Comparison of ENCODE assay signal across 1 cellular context in the genomic region with DNA sequence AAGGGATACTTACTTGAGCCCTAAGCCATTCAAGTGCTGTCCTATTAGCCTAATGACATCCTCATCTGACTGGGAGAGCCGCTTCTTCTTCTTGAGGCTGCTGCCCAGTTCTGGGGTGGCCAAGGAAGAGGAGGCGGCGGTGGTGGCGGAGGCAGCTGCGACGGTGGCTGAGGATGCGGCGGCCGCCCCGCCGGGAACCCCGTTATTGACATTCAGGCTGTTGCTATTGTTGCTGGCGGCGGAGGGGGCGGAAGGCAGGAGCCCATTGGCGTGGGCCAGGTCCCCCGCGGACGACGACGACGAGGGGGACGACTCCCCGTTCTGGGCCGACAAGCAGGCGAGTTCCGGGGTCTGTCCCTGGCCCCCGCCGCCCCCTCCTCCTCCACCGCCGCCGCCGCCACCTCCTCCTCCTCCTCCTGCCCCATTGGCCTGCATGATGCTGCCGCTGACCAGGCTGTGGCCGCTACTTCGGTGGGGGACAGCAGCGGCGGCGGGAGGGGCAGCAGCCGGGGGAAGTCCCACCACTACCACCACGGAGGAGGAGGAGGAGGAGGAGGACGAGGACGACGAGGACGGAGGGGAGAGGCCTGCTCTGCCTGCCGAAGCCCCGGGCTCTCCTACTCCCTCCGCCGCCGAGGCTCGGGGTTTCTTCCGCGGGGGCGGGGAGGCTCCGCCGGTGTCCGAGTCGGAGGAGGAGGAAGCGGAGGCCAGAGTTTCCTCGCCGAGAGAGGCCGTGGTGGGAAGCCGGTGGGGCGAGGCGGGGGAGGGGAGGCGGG.
TF ChIP-seq lines count a peak whose summit lies in the region.

No MANE protein-coding gene starts in this region.

TF ChIP-seq in K562, 482 proteins besides CTCF, POLR2A, EP300 and RAD21 (continued from another document and continues in another):
- TF ChIP-seq, protein P1, sequence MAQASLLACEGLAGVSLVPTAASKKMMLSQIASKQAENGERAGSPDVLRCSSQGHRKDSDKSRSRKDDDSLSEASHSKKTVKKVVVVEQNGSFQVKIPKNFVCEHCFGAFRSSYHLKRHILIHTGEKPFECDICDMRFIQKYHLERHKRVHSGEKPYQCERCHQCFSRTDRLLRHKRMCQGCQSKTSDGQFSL (CRISPR knock-in tag; IDR thresholded peaks at IDR 0.05): 0 out of 2 replicates have a peak, but pooled peaks have one; percentile 30
- TF ChIP-seq, protein P1 (tag; IDR thresholded peaks at IDR 0.05): no peak
- TF ChIP-seq NBN (IDR thresholded peaks at IDR 0.05; ENCODE audit: low read depth) (no peak), ZNF143 (CRISPR knock-in tag; IDR thresholded peaks at IDR 0.05) (no peak), ARID4B (CRISPR knock-in tag; IDR thresholded peaks at IDR 0.05) (peak; percentile 75), ZNF212 (CRISPR knock-in tag; IDR thresholded peaks at IDR 0.05) (no peak), ZBTB7A (IDR thresholded peaks at IDR 0.05; ENCODE audit: borderline replicate concordance, control insufficient read depth, low read depth, low read length) (peak; percentile 55; the same call in 1 of the 2 replicates), MTA3 (IDR thresholded peaks at IDR 0.05; ENCODE audit: borderline replicate concordance) (no peak), FOXA3 (CRISPR knock-in tag; conservative IDR thresholded peaks at IDR 0.05 in 1 of 2, IDR thresholded peaks at IDR 0.05 in 1 of 2) (no peak; a peak in 1 of 4 replicates), BCL6 (CRISPR knock-in tag; IDR thresholded peaks at IDR 0.05) (no peak), ZNF764 (CRISPR knock-in tag; IDR thresholded peaks at IDR 0.05; ENCODE audit: low read depth) (no peak), RB1 (IDR thresholded peaks at IDR 0.05; ENCODE audit: low read depth) (peak; percentile 9; the same call in 1 of the 2 replicates), SETDB1 (IDR thresholded peaks at IDR 0.05; ENCODE audit: low read length) (no peak), ID3 (CRISPR knock-in tag; IDR thresholded peaks at IDR 0.05) (no peak), ID3 (tag; IDR thresholded peaks at IDR 0.05) (no peak), TCF3 (CRISPR knock-in tag; IDR thresholded peaks at IDR 0.05) (no peak), ZNF696 (CRISPR knock-in tag; conservative IDR thresholded peaks at IDR 0.05) (no peak), MLLT1 (IDR thresholded peaks at IDR 0.05) (no peak), ZNF57 (CRISPR knock-in tag; IDR thresholded peaks at IDR 0.05) (no peak), PYGO2 (tag; IDR thresholded peaks at IDR 0.05) (no peak), CHCHD3 (CRISPR knock-in tag; IDR thresholded peaks at IDR 0.05) (no peak), MCM7 (IDR thresholded peaks at IDR 0.05) (no peak), CTBP1 (IDR thresholded peaks at IDR 0.05; ENCODE audit: borderline replicate concordance) (no peak), RBM22 (IDR thresholded peaks at IDR 0.05; ENCODE audit: low read depth, low read length, poor library complexity, severe bottlenecking) (peak; percentile 66), TAF1 (IDR thresholded peaks at IDR 0.05; ENCODE audit: control insufficient read depth, extremely low read depth, insufficient read depth, low read length, severe bottlenecking) (peak; percentile 61), SMARCA4 (IDR thresholded peaks at IDR 0.05) (no peak), ZBTB8A (IDR thresholded peaks at IDR 0.05; ENCODE audit: partially characterized antibody) (no peak), SMARCE1 (IDR thresholded peaks at IDR 0.05) (no peak), GATAD2A (IDR thresholded peaks at IDR 0.05) (no peak), ZNF445 (CRISPR knock-in tag; IDR thresholded peaks at IDR 0.05; ENCODE audit: low read depth) (no peak), ILK (tag; IDR thresholded peaks at IDR 0.05; ENCODE audit: borderline replicate concordance, low read depth) (no peak), KLF13 (tag; IDR thresholded peaks at IDR 0.05; ENCODE audit: borderline replicate concordance, low read depth) (no peak), SMAD3 (CRISPR knock-in tag; conservative IDR thresholded peaks at IDR 0.05) (0 out of 2 replicates have a peak, but pooled peaks have one; percentile 26), XRCC5 (IDR thresholded peaks at IDR 0.05; ENCODE audit: low read depth, low read length) (no peak), NFE2L1 (tag; IDR thresholded peaks at IDR 0.05; ENCODE audit: borderline replicate concordance, low read depth) (no peak)
- TF ChIP-seq, protein P2, sequence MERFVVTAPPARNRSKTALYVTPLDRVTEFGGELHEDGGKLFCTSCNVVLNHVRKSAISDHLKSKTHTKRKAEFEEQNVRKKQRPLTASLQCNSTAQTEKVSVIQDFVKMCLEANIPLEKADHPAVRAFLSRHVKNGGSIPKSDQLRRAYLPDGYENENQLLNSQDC (CRISPR knock-in tag; IDR thresholded peaks at IDR 0.05): no peak
- TF ChIP-seq, protein P3, sequence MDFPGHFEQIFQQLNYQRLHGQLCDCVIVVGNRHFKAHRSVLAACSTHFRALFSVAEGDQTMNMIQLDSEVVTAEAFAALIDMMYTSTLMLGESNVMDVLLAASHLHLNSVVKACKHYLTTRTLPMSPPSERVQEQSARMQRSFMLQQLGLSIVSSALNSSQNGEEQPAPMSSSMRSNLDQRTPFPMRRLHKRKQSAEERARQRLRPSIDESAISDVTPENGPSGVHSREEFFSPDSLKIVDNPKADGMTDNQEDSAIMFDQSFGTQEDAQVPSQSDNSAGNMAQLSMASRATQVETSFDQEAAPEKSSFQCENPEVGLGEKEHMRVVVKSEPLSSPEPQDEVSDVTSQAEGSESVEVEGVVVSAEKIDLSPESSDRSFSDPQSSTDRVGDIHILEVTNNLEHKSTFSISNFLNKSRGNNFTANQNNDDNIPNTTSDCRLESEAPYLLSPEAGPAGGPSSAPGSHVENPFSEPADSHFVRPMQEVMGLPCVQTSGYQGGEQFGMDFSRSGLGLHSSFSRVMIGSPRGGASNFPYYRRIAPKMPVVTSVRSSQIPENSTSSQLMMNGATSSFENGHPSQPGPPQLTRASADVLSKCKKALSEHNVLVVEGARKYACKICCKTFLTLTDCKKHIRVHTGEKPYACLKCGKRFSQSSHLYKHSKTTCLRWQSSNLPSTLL (IDR thresholded peaks at IDR 0.05): no peak
- TF ChIP-seq, protein P4, sequence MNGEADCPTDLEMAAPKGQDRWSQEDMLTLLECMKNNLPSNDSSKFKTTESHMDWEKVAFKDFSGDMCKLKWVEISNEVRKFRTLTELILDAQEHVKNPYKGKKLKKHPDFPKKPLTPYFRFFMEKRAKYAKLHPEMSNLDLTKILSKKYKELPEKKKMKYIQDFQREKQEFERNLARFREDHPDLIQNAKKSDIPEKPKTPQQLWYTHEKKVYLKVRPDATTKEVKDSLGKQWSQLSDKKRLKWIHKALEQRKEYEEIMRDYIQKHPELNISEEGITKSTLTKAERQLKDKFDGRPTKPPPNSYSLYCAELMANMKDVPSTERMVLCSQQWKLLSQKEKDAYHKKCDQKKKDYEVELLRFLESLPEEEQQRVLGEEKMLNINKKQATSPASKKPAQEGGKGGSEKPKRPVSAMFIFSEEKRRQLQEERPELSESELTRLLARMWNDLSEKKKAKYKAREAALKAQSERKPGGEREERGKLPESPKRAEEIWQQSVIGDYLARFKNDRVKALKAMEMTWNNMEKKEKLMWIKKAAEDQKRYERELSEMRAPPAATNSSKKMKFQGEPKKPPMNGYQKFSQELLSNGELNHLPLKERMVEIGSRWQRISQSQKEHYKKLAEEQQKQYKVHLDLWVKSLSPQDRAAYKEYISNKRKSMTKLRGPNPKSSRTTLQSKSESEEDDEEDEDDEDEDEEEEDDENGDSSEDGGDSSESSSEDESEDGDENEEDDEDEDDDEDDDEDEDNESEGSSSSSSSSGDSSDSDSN (IDR thresholded peaks at IDR 0.05; ENCODE audit: borderline replicate concordance in 1 of 2, low read depth in 2 of 2, low read length in 2 of 2): peak; percentile 100
- TF ChIP-seq, protein P5, sequence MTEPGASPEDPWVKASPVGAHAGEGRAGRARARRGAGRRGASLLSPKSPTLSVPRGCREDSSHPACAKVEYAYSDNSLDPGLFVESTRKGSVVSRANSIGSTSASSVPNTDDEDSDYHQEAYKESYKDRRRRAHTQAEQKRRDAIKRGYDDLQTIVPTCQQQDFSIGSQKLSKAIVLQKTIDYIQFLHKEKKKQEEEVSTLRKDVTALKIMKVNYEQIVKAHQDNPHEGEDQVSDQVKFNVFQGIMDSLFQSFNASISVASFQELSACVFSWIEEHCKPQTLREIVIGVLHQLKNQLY (CRISPR knock-in tag; conservative IDR thresholded peaks at IDR 0.05): no peak
- TF ChIP-seq, protein P6, sequence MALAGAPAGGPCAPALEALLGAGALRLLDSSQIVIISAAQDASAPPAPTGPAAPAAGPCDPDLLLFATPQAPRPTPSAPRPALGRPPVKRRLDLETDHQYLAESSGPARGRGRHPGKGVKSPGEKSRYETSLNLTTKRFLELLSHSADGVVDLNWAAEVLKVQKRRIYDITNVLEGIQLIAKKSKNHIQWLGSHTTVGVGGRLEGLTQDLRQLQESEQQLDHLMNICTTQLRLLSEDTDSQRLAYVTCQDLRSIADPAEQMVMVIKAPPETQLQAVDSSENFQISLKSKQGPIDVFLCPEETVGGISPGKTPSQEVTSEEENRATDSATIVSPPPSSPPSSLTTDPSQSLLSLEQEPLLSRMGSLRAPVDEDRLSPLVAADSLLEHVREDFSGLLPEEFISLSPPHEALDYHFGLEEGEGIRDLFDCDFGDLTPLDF (CRISPR knock-in tag; IDR thresholded peaks at IDR 0.05): no peak
- TF ChIP-seq, protein P7, sequence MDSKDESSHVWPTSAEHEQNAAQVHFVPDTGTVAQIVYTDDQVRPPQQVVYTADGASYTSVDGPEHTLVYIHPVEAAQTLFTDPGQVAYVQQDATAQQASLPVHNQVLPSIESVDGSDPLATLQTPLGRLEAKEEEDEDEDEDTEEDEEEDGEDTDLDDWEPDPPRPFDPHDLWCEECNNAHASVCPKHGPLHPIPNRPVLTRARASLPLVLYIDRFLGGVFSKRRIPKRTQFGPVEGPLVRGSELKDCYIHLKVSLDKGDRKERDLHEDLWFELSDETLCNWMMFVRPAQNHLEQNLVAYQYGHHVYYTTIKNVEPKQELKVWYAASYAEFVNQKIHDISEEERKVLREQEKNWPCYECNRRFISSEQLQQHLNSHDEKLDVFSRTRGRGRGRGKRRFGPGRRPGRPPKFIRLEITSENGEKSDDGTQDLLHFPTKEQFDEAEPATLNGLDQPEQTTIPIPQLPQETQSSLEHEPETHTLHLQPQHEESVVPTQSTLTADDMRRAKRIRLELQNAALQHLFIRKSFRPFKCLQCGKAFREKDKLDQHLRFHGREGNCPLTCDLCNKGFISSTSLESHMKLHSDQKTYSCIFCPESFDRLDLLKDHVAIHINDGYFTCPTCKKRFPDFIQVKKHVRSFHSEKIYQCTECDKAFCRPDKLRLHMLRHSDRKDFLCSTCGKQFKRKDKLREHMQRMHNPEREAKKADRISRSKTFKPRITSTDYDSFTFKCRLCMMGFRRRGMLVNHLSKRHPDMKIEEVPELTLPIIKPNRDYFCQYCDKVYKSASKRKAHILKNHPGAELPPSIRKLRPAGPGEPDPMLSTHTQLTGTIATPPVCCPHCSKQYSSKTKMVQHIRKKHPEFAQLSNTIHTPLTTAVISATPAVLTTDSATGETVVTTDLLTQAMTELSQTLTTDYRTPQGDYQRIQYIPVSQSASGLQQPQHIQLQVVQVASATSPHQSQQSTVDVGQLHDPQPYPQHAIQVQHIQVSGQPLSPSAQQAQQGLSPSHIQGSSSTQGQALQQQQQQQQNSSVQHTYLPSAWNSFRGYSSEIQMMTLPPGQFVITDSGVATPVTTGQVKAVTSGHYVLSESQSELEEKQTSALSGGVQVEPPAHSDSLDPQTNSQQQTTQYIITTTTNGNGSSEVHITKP (IDR thresholded peaks at IDR 0.05; ENCODE audit: partially characterized antibody): no peak
